ENCODE assay signal across 6 cellular contexts in genomic region chr3:42578054-42578453, GRCh38.
"Had no signal": no experiment of that assay in that cellular context is flagged by ENCODE, and none has a peak within 500 bp of the region (broad histone marks: within the 10 kb centered on the region; RNA-seq: fewer than 3 reads in every experiment).

No MANE protein-coding gene starts in this region.

- H3K4me3 ChIP-seq: GM23338 had no signal

- DNase-seq: H9, HCEC 1CT, HFFc6 had no signal

- H3K27ac Mint-ChIP-seq: GM23338, H9, HFFc6 had no signal

- H3K27ac ChIP-seq: HL-60 had no signal

- H3K4me3 Mint-ChIP-seq: GM23338, H9, HFFc6 had no signal

- ATAC-seq: GM23338, HepG2 had no signal
